In genomic region chr3:133851266-133851906, GRCh38 we compare ENCODE assay signal across 1 cellular context.
A peak's percentile ranks its signal among the peaks of the same experiment; 100 is the strongest.
TF ChIP-seq lines count a peak whose summit lies in the region.

No MANE protein-coding gene starts in this region.

TF ChIP-seq in K562, 482 proteins besides CTCF, POLR2A, EP300 and RAD21 (continued from another document and continues in another):
- TF ChIP-seq RERE (CRISPR knock-in tag; IDR thresholded peaks at IDR 0.05; ENCODE audit: borderline replicate concordance): no peak
- TF ChIP-seq MIER1 (IDR thresholded peaks at IDR 0.05; ENCODE audit: low read depth): no peak
- TF ChIP-seq NBN (IDR thresholded peaks at IDR 0.05; ENCODE audit: low read depth): peak; percentile 97
- TF ChIP-seq CTCFL (IDR thresholded peaks at IDR 0.05; ENCODE audit: borderline replicate concordance, insufficient read depth, low read depth, low read length, poor library complexity, severe bottlenecking): no peak
- no peak for TF ChIP-seq ZNF668 (CRISPR knock-in tag; IDR thresholded peaks at IDR 0.05)
- TF ChIP-seq CREM (IDR thresholded peaks at IDR 0.05; ENCODE audit: low read depth): peak; percentile 53; the same call in 1 of the 2 replicates
- TF ChIP-seq SMAD4 (CRISPR knock-in tag; conservative IDR thresholded peaks at IDR 0.05): peak; percentile 57
- TF ChIP-seq FOXK1 (CRISPR knock-in tag; IDR thresholded peaks at IDR 0.05; ENCODE audit: borderline replicate concordance): no peak
- TF ChIP-seq RHOXF2B (CRISPR knock-in tag; conservative IDR thresholded peaks at IDR 0.05): no peak
- no peak for TF ChIP-seq CBX1 (IDR thresholded peaks at IDR 0.05; ENCODE audit: low read depth)
- TF ChIP-seq ILF3 (IDR thresholded peaks at IDR 0.05; ENCODE audit: borderline replicate concordance): no peak
- TF ChIP-seq CBFA2T2 (conservative IDR thresholded peaks at IDR 0.05): peak; percentile 90
- TF ChIP-seq NRF1 (conservative IDR thresholded peaks at IDR 0.05 in 1 of 2, IDR thresholded peaks at IDR 0.05 in 1 of 2): peak in 1 of 2 experiments; percentile 39; a peak in 2 of 4 replicates
- no peak for TF ChIP-seq CREBBP (IDR thresholded peaks at IDR 0.05; ENCODE audit: low read depth, low read length)
- TF ChIP-seq U2AF1 (optimal IDR thresholded peaks at IDR 0.05; ENCODE audit: low read depth, low read length): no peak
- no peak for TF ChIP-seq COPS2 (conservative IDR thresholded peaks at IDR 0.05)
- TF ChIP-seq ZNF274 (IDR thresholded peaks at IDR 0.05; ENCODE audit: borderline replicate concordance, low read depth, low read length): no peak
- no peak for TF ChIP-seq KLF10 (CRISPR knock-in tag; IDR thresholded peaks at IDR 0.05)
- TF ChIP-seq RBM22 (IDR thresholded peaks at IDR 0.05; ENCODE audit: low read depth, low read length, poor library complexity, severe bottlenecking): no peak
- no peak for TF ChIP-seq ZNF23 (CRISPR knock-in tag; IDR thresholded peaks at IDR 0.05)
- TF ChIP-seq NONO (IDR thresholded peaks at IDR 0.05; ENCODE audit: low read depth in 2 of 2, low read length in 1 of 2): no peak
- no peak for TF ChIP-seq MED1 (CRISPR knock-in tag; IDR thresholded peaks at IDR 0.05; ENCODE audit: borderline replicate concordance)
- TF ChIP-seq HES1 (IDR thresholded peaks at IDR 0.05; ENCODE audit: low read depth): peak; percentile 51
- TF ChIP-seq AFF1 (IDR thresholded peaks at IDR 0.05; ENCODE audit: low read depth in 1 of 2, partially characterized antibody in 2 of 2): peak; percentile 51 to 67
- peak; percentile 91 for TF ChIP-seq HDAC2 (IDR thresholded peaks at IDR 0.05)
- TF ChIP-seq HNRNPH1 (optimal IDR thresholded peaks at IDR 0.05; ENCODE audit: low read depth, low read length): no peak
- TF ChIP-seq ZNF24 (IDR thresholded peaks at IDR 0.05): 0 out of 2 replicates have a peak, but pooled peaks have one; percentile 21
- TF ChIP-seq C11orf30 (IDR thresholded peaks at IDR 0.05; ENCODE audit: low read depth): no peak
- TF ChIP-seq POLR2AphosphoS2 (IDR thresholded peaks at IDR 0.05; ENCODE audit: low read length): no peak
- TF ChIP-seq NR2F6 (CRISPR knock-in tag; IDR thresholded peaks at IDR 0.05): no peak
- no peak for TF ChIP-seq ZNF121 (CRISPR knock-in tag; conservative IDR thresholded peaks at IDR 0.05)
- TF ChIP-seq XRCC3 (IDR thresholded peaks at IDR 0.05): no peak
- TF ChIP-seq CBX2 (IDR thresholded peaks at IDR 0.05; ENCODE audit: insufficient read depth, low read length, poor library complexity, severe bottlenecking): no peak
- no peak for TF ChIP-seq ZNF512 (tag; IDR thresholded peaks at IDR 0.05)
- TF ChIP-seq SRSF1 (IDR thresholded peaks at IDR 0.05; ENCODE audit: low read depth, low read length): no peak
- TF ChIP-seq ESRRA (IDR thresholded peaks at IDR 0.05; ENCODE audit: borderline replicate concordance, low read depth): peak; percentile 81
- peak; percentile 61 for TF ChIP-seq HMGN3 (IDR thresholded peaks at IDR 0.05; ENCODE audit: borderline replicate concordance, extremely low read depth, insufficient read length, low read depth, low read length)
- no peak for TF ChIP-seq MXI1 (IDR thresholded peaks at IDR 0.05; ENCODE audit: low read depth, low read length)
- 0 out of 2 replicates have a peak, but pooled peaks have one; percentile 34 for TF ChIP-seq PTTG1 (tag; IDR thresholded peaks at IDR 0.05; ENCODE audit: low read depth)
- TF ChIP-seq E2F3 (CRISPR knock-in tag; IDR thresholded peaks at IDR 0.05): no peak
- no peak for TF ChIP-seq ETS1 (conservative IDR thresholded peaks at IDR 0.05; ENCODE audit: control insufficient read depth, low read depth, low read length)
- peak; percentile 18 to 93; a peak in 2 of 4 replicates for TF ChIP-seq ARNT (IDR thresholded peaks at IDR 0.05)
- TF ChIP-seq STAT5A (IDR thresholded peaks at IDR 0.05; ENCODE audit: borderline replicate concordance, low read length): peak; percentile 51
- TF ChIP-seq TCFL5 (CRISPR knock-in tag; conservative IDR thresholded peaks at IDR 0.05): no peak
- no peak for TF ChIP-seq ELF2 (CRISPR knock-in tag; IDR thresholded peaks at IDR 0.05)
- TF ChIP-seq EHMT2 (IDR thresholded peaks at IDR 0.05): peak; percentile 83
